Comparison of ENCODE assay signal across 17 cellular contexts in genomic region chr7:33698692-33699128, GRCh38.
"Had no signal": no experiment of that assay in that cellular context is flagged by ENCODE, and none has a peak within 500 bp of the region (broad histone marks: within the 10 kb centered on the region; RNA-seq: fewer than 3 reads in every experiment).

No MANE protein-coding gene starts in this region.

- H3K36me3 ChIP-seq: thoracic aorta had no signal

- H3K36me3 Mint-ChIP-seq: stimulated activated effector memory CD8-positive, alpha-beta T cell treated with anti-CD3 and anti-CD28 coated beads, Interleukin-12 subunit alpha, Interleukin-12 subunit beta, amount 100 ng/mL, for 72 hours had no signal

- H3K27ac Mint-ChIP-seq: activated naive CD4-positive, alpha-beta T cell treated with anti-CD3 and anti-CD28 coated beads for 36 hours; activated naive CD8-positive, alpha-beta T cell treated with anti-CD3 and anti-CD28 coated beads, Interleukin-2, amount 50 U/mL, for 24 hours; activated T-helper 2 cell treated with anti-CD3 and anti-CD28 coated beads, Interferon-gamma antibody, Interleukin-2, Interleukin-4, amounts not matched to agents 10 μg/mL and 5 μg/mL and 100 μg/mL, durations not matched to agents 14 hours and 24 hours and 36 hours; memory B cell; natural killer cell treated with Interleukin-12 subunit alpha and Interleukin-12 subunit beta and Interleukin-15 and Interleukin-18, amount 100 ng/mL, for 72 hours; stimulated activated effector memory CD8-positive, alpha-beta T cell treated with anti-CD3 and anti-CD28 coated beads, Interleukin-12 subunit alpha, Interleukin-12 subunit beta, amount 100 ng/mL, for 72 hours; T-cell had no signal

- H3K27me3 Mint-ChIP-seq: activated naive CD8-positive, alpha-beta T cell treated with anti-CD3 and anti-CD28 coated beads, Interleukin-2, amount 50 U/mL, for 24 hours; memory B cell; natural killer cell treated with Interleukin-12 subunit alpha and Interleukin-12 subunit beta and Interleukin-15 and Interleukin-18, amount 100 ng/mL, for 72 hours; T-cell had no signal

- H3K4me3 ChIP-seq: gastroesophageal sphincter, thoracic aorta had no signal

- H3K4me3 Mint-ChIP-seq: activated naive CD4-positive, alpha-beta T cell treated with anti-CD3 and anti-CD28 coated beads for 36 hours; activated naive CD8-positive, alpha-beta T cell treated with anti-CD3 and anti-CD28 coated beads, Interleukin-2, amount 50 U/mL, for 24 hours; memory B cell; natural killer cell treated with Interleukin-12 subunit alpha and Interleukin-12 subunit beta and Interleukin-15 and Interleukin-18, amount 100 ng/mL, for 72 hours; stimulated activated effector memory CD8-positive, alpha-beta T cell treated with anti-CD3 and anti-CD28 coated beads, Interleukin-12 subunit alpha, Interleukin-12 subunit beta, amount 100 ng/mL, for 72 hours; T-cell had no signal

- DNase-seq: activated CD4-positive, alpha-beta T cell treated with anti-CD3 and anti-CD28 coated beads, Interleukin-2, amount 50 U/mL, for 4 hours; activated CD4-positive, CD25-positive, alpha-beta regulatory T cell treated with anti-CD3 and anti-CD28 coated beads, Interleukin-2, amount 50 U/mL, for 72 hours; activated naive CD4-positive, alpha-beta T cell treated with anti-CD3 and anti-CD28 coated beads for 36 hours; activated naive CD8-positive, alpha-beta T cell treated with anti-CD3 and anti-CD28 coated beads, Interleukin-2, amount 50 U/mL, for 24 hours; activated T-cell treated with anti-CD3 and anti-CD28 coated beads, Interleukin-2, amount 50 U/mL, for 1 hour; aorta; dermis blood vessel endothelial cell; islet precursor cell; left ventricle myocardium superior; T-cell; T-helper 9 cell had no signal

- H3K4me1 ChIP-seq: gastroesophageal sphincter had no signal

- H3K27ac ChIP-seq: gastroesophageal sphincter, thoracic aorta had no signal

- H3K4me1 Mint-ChIP-seq: activated naive CD8-positive, alpha-beta T cell treated with anti-CD3 and anti-CD28 coated beads, Interleukin-2, amount 50 U/mL, for 24 hours; memory B cell; stimulated activated effector memory CD8-positive, alpha-beta T cell treated with anti-CD3 and anti-CD28 coated beads, Interleukin-12 subunit alpha, Interleukin-12 subunit beta, amount 100 ng/mL, for 72 hours had no signal

- H3K27me3 ChIP-seq: gastroesophageal sphincter had no signal
